Comparison of ENCODE assay signal across 9 cellular contexts in the genomic region with DNA sequence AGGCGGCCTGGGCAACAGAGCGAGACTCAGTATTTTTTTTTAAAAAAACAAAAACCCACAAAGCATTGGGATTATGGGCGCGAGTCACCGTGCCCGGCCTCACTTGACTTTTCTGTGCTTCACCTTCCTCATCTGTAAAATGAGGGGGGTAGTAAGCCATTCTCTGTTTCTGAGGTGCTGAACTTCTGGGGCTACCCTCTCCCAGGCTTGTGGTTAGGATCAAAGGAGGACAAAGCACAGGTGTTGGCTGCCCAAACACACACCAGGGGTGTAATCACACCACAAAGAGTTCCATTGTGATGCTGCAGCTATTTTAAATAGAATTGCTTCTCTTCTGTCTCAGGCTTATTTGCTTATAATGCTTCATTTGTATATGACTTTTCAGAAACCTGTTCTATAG. TPM values are rescaled to one million over a fixed set of nuclear protein-coding genes. Genes with fewer than 3 reads are reported as not detected.
DNase-seq lines count a peak whose midpoint lies in the region; ATAC-seq lines count a peak whose summit lies in the region.
"Had no signal": no experiment of that assay in that cellular context is flagged by ENCODE, and none has a peak within 500 bp of the region (broad histone marks: within the 10 kb centered on the region; RNA-seq: fewer than 3 reads in every experiment).

No MANE protein-coding gene starts in this region.

- DNase-seq in NCI-H146 (lab: John Stamatoyannopoulos, UW) (peak; percentile 37), NCI-H146 treated with DMSO at 0.1 percent for 48 hours (lab: John Stamatoyannopoulos, UW; ENCODE audit: unreplicated experiment) (no peak), mesenteric fat pad (ENCODE audit: low spot score) (peak; percentile 26), MV-4-11 (lab: John Stamatoyannopoulos, UW) (no peak), NCI-H82 (lab: John Stamatoyannopoulos, UW) (no peak)
- no peak for DNase-seq in activated CD8-positive, alpha-beta memory T cell treated with anti-CD3 and anti-CD28 coated beads, Interleukin-2, amount 50 U/mL, for 48 hours
- DNase-seq: activated CD8-positive, alpha-beta T cell treated with anti-CD3 and anti-CD28 coated beads, Interleukin-2, amount 10 ng/mL, durations not matched to agents 7 days and 5 days had no signal

- ATAC-seq in GM21717 (IDR thresholded peaks at IDR 0.05; ENCODE audit: unreplicated experiment) (peak; percentile 72), HG03342 (IDR thresholded peaks at IDR 0.05; ENCODE audit: unreplicated experiment) (peak; percentile 64)
- ATAC-seq: activated CD8-positive, alpha-beta T cell treated with anti-CD3 and anti-CD28 coated beads, Interleukin-2, amount 10 ng/mL, durations not matched to agents 7 days and 5 days had no signal

RNA-seq across cellular contexts. Expression of gene INHBB, which starts 35.8 kb away (rescaled TPM):
- total RNA-seq in mesenteric fat pad: 54.8 TPM
- total RNA-seq: activated CD8-positive, alpha-beta T cell treated with anti-CD3 and anti-CD28 coated beads, Interleukin-2, amount 10 ng/mL, durations not matched to agents 7 days and 5 days had no signal

RNA-seq across cellular contexts. Expression of gene RALB, which starts 57.5 kb away (rescaled TPM):
- 50.8 TPM for total RNA-seq in mesenteric fat pad

Comparison
In these comparisons a context has a peak if more than half of its experiments do, and no peak if none do; other contexts are left out.
1. DNase-seq: peak in NCI-H146 (single experiment) and mesenteric fat pad (single experiment); none in NCI-H146 treated with DMSO at 0.1 percent for 48 hours (single experiment), activated CD8-positive, alpha-beta memory T cell treated with anti-CD3 and anti-CD28 coated beads, Interleukin-2, amount 50 U/mL, for 48 hours (single experiment), MV-4-11 (single experiment) and NCI-H82 (single experiment).